ENCODE assay signal across 2 cellular contexts in genomic region chr12:105083041-105083440, GRCh38.
TF ChIP-seq lines count a peak whose summit lies in the region.

No MANE protein-coding gene starts in this region.

TF ChIP-seq in A549, 52 proteins besides CTCF, POLR2A, EP300 and RAD21 (continued from another document):
- no peak for TF ChIP-seq NPAS2 (CRISPR knock-in tag; IDR thresholded peaks at IDR 0.05; ENCODE audit: borderline replicate concordance)
- TF ChIP-seq E2F6 (IDR thresholded peaks at IDR 0.05; ENCODE audit: borderline replicate concordance, low read depth) = no peak
- TF ChIP-seq GATA3 (IDR thresholded peaks at IDR 0.05; ENCODE audit: borderline replicate concordance) = no peak
- no peak for TF ChIP-seq ZSCAN20 (CRISPR knock-in tag; IDR thresholded peaks at IDR 0.05)
- TF ChIP-seq USF2 (IDR thresholded peaks at IDR 0.05) = no peak
- no peak for TF ChIP-seq ZNF302 (CRISPR knock-in tag; IDR thresholded peaks at IDR 0.05)
- TF ChIP-seq CEBPB (IDR thresholded peaks at IDR 0.05) = no peak
- no peak for TF ChIP-seq HOXA7 (CRISPR knock-in tag; IDR thresholded peaks at IDR 0.05)
- no peak for TF ChIP-seq EHMT2 (IDR thresholded peaks at IDR 0.05; ENCODE audit: low read depth)
- no peak for TF ChIP-seq SMC3 (IDR thresholded peaks at IDR 0.05)
- TF ChIP-seq FOSL2 (IDR thresholded peaks at IDR 0.05) = no peak
- TF ChIP-seq FOSL2 (CRISPR knock-in tag; IDR thresholded peaks at IDR 0.05) = no peak
TF ChIP-seq in A549: peak in this region for 0.

TF ChIP-seq in GM23338, 12 proteins besides CTCF, POLR2A, EP300 and RAD21 (continued from another document):
- TF ChIP-seq ZNF462 (CRISPR knock-in tag; IDR thresholded peaks at IDR 0.05) (no peak), ETS1 (IDR thresholded peaks at IDR 0.05) (no peak)
